ENCODE assay signal across 13 cellular contexts in the genomic region with DNA sequence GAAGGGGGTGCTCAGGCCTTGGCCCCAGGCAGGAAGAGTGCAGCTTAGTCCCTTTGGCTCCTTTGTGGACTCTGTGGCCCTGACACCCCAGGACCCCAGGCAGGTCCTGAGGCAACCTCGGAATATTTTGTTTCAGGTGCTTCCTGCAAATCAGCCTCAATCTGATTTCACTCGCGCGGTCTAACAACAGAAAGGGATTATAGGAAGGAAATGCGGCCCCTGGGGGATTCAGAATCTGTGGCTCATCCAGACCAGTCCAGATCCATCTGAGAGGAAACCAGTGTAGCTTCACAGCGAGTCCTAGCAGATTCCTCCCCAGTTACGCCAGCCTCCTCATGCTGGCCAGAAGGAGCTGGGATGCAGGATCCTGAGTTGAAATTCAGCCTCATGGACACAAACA. TPM values are rescaled to one million over a fixed set of nuclear protein-coding genes. Genes with fewer than 3 reads are reported as not detected.
DNase-seq lines count a peak whose midpoint lies in the region; ATAC-seq, FAIRE-seq and TF ChIP-seq lines count a peak whose summit lies in the region.
"Had no signal": no experiment of that assay in that cellular context is flagged by ENCODE, and none has a peak within 500 bp of the region (broad histone marks: within the 10 kb centered on the region; RNA-seq: fewer than 3 reads in every experiment).

No MANE protein-coding gene starts in this region.

- TF ChIP-seq RAD21 in HepG2 (CRISPR knock-in tag; IDR thresholded peaks at IDR 0.05) = no peak

- DNase-seq in AG04449 (ENCODE audit: low read depth, low spot score) (peak; percentile 45), cerebellar cortex (ENCODE audit: low spot score) (peak; percentile 33), HepG2 (ENCODE audit: low spot score) (no peak), RCC 7860 (ENCODE audit: low spot score) (no peak), midbrain (lab: John Stamatoyannopoulos, UW) (no peak), RPMI8226 (no peak)
- DNase-seq: effector CD4-positive, alpha-beta T cell; NCI-H1436 treated with DMSO at 0.1 percent for 48 hours; T-helper 2 cell had no signal

- H4K20me1 ChIP-seq in HepG2 (ENCODE audit: insufficient read depth, low read length) = no peaks in the 10 kb centered on the region

- no peak for TF ChIP-seq EP300 in HepG2 (IDR thresholded peaks at IDR 0.05; ENCODE audit: low read depth in 2 of 2, low read length in 2 of 2)
- no peak for TF ChIP-seq EP300 in HepG2 (CRISPR knock-in tag; IDR thresholded peaks at IDR 0.05; ENCODE audit: borderline replicate concordance)

- H3K79me2 ChIP-seq in HepG2 (ENCODE audit: insufficient read depth, low read length) = no peaks in the 10 kb centered on the region

- H3K9me3 ChIP-seq in HUES64 (ENCODE audit: insufficient read depth, low read depth, low read length) = no peaks in the 10 kb centered on the region
- H3K9me3 ChIP-seq in HepG2 (ENCODE audit: low read length) = no peaks in the 10 kb centered on the region
- H3K9me3 ChIP-seq: tibial nerve had no signal

- no peak overlapping the region for H3K4me3 ChIP-seq in AG04449 (ENCODE audit: low read depth, low read length)
- H3K4me3 ChIP-seq in HUES64 (ENCODE audit: low read length) = no peak overlapping the region
- no peak overlapping the region for H3K4me3 ChIP-seq in HepG2 (replicated peaks in 1 of 3; ENCODE audit: insufficient read depth in 1 of 3, low read depth in 2 of 3, low read length in 3 of 3)
- H3K4me3 ChIP-seq: tibial nerve had no signal

- H2AFZ ChIP-seq in HepG2 (ENCODE audit: low read length) = no peak overlapping the region

- H3K36me3 ChIP-seq in HUES64 (ENCODE audit: insufficient read depth, low read length) (no peaks in the 10 kb centered on the region), HepG2 (replicated peaks in 1 of 2; ENCODE audit: control insufficient read depth in 1 of 2, insufficient read depth in 2 of 2, low read length in 2 of 2) (no peaks in the 10 kb centered on the region)
- H3K36me3 ChIP-seq: tibial nerve had no signal

- H3K9ac ChIP-seq in HUES64 (ENCODE audit: low read depth, low read length) = no peak overlapping the region
- H3K9ac ChIP-seq in HepG2 (ENCODE audit: insufficient read depth, low read depth, low read length) = no peak overlapping the region

- no TSS peak for BruUV-seq in HepG2 (replicated peaks; lab: Mats Ljungman, UMichigan)

- H3K27me3 ChIP-seq in HUES64 (ENCODE audit: insufficient read depth, low read length) (no peaks in the 10 kb centered on the region), HepG2 (ENCODE audit: control insufficient read depth in 1 of 2, insufficient read depth in 2 of 2, low read length in 2 of 2) (peaks cover 2 to 31% of the 10 kb centered on the region in 2 experiments)
- H3K27me3 ChIP-seq: tibial nerve had no signal

- intact Hi-C loops in HepG2 (cut with micrococcal nuclease; ENCODE audit: unreplicated experiment) = no loop called here

- in situ Hi-C loops in HepG2 (cut with HindIII; ENCODE audit: extremely low pct_ligation_motif_present, low pct_unique_long_range_greater_than_20kb) = no loop called here

- no peak for TF ChIP-seq POLR2A in HepG2 (IDR thresholded peaks at IDR 0.05; ENCODE audit: insufficient read depth in 1 of 2, low read depth in 2 of 2, low read length in 2 of 2)

- peaks cover 12% of the 10 kb centered on the region for H3K4me1 ChIP-seq in HUES64 (ENCODE audit: insufficient read depth, low read length)
- no peaks in the 10 kb centered on the region for H3K4me1 ChIP-seq in HepG2 (ENCODE audit: insufficient read depth, low read length)

- WGBS in HUES64 = 77% methylated on average over 7 of the region's 7 CpGs
- 84% methylated on average over 7 of the region's 7 CpGs for WGBS in HepG2 (ENCODE audit: low lambda C conversion rate)

- 0 out of 2 replicates have a peak overlapping the region, but pooled peaks have one; percentile 5 for H3K27ac ChIP-seq in HUES64 (ENCODE audit: low read depth, low read length)
- no peak overlapping the region for H3K27ac ChIP-seq in HepG2 (ENCODE audit: extremely low read length, insufficient read depth, low read length)

- FAIRE-seq in HepG2 (lab: Jason Lieb, UNC) (no peak), RCC 7860 (lab: Jason Lieb, UNC) (no peak)

- POLR2A ChIA-PET in AG04449 (lab: Yijun Ruan, JAX) (no interaction called here), HepG2 (lab: Yijun Ruan, JAX) (no interaction called here)

- no peak for TF ChIP-seq CTCF in AG04449 (IDR thresholded peaks at IDR 0.05; ENCODE audit: insufficient read depth, low read length, missing control alignments)
- TF ChIP-seq CTCF in HepG2 (CRISPR knock-in tag; IDR thresholded peaks at IDR 0.05) = no peak

- CTCF ChIA-PET in AG04449 (lab: Yijun Ruan, JAX) = interaction anchor here (0.5 to 2.0 kb wide), 3 partner anchors 13 to 20 kb away, joined by 3 to 4 read pairs (median 4); no protein-coding TSS in a partner anchor
- CTCF ChIA-PET in HepG2 (lab: Yijun Ruan, JAX; ENCODE audit: low intra/inter-chr PET ratio, low total read pairs) = no interaction called here

- no peak overlapping the region for H3K4me2 ChIP-seq in HepG2 (ENCODE audit: low read depth, low read length)

- ATAC-seq in HepG2 = peak; percentile 16; the same call in 2 of the 3 replicates
- ATAC-seq in GM21367 (IDR thresholded peaks at IDR 0.05; ENCODE audit: unreplicated experiment) = no peak
- ATAC-seq: sciatic nerve had no signal

TF ChIP-seq in HepG2, 621 proteins besides CTCF, POLR2A, EP300 and RAD21 (continues in another document):
- TF ChIP-seq LRRFIP1 (CRISPR knock-in tag; conservative IDR thresholded peaks at IDR 0.05) (no peak), ZBTB1 (CRISPR knock-in tag; IDR thresholded peaks at IDR 0.05; ENCODE audit: borderline replicate concordance) (no peak), DMTF1 (CRISPR knock-in tag; IDR thresholded peaks at IDR 0.05) (no peak), PLRG1 (conservative IDR thresholded peaks at IDR 0.05) (no peak), ZNF772 (CRISPR knock-in tag; IDR thresholded peaks at IDR 0.05) (no peak)

RNA-seq across cellular contexts. Expression of gene YWHAQ, which starts 59.5 kb away (rescaled TPM):
- 521 TPM for polyA plus RNA-seq in HUES64 (2013, experiment 1 of 2)
- polyA plus RNA-seq in HUES64 (2013, experiment 2 of 2) = 537 TPM
- total RNA-seq in HepG2 (2016; rRNA removed; fragmentation: Illumina TruSeq; extraction: Trizol) = 304 and 420 TPM in 2 replicates
- total RNA-seq in HepG2 (2016; cell fraction: cytosol; rRNA removed; fragmentation: Illumina TruSeq; extraction: Trizol; ENCODE audit: low read depth) = 64.2 and 66.4 TPM in 2 replicates
- total RNA-seq in HepG2 (2016; cell fraction: insoluble cytoplasmic fraction; rRNA removed; fragmentation: Illumina TruSeq; extraction: Trizol) = 302 and 406 TPM in 2 replicates
- total RNA-seq in HepG2 (2016; cell fraction: membrane; rRNA removed; fragmentation: Illumina TruSeq; extraction: Trizol) = 208 and 219 TPM in 2 replicates
- total RNA-seq in HepG2 (2016; cell fraction: nucleus; rRNA removed; fragmentation: Illumina TruSeq; extraction: Trizol) = 152 and 166 TPM in 2 replicates
- polyA plus RNA-seq in HepG2 (2011; rRNA removed) = 117 and 160 TPM in 2 replicates
- 91.4 and 117 TPM in 2 replicates for polyA plus RNA-seq in HepG2 (2011; cell fraction: cytosol; rRNA removed)
- polyA plus RNA-seq in HepG2 (2011; cell fraction: nucleus; rRNA removed) = 36.4 and 39.0 TPM in 2 replicates
- polyA plus RNA-seq in HepG2 (2012) = 175 and 244 TPM in 2 replicates
- polyA plus RNA-seq in HepG2 (2016; cell fraction: cytosol; fragmentation: Illumina TruSeq; extraction: Trizol; ENCODE audit: low read depth) = 94.8 and 102 TPM in 2 replicates
- polyA plus RNA-seq in HepG2 (2016; cell fraction: insoluble cytoplasmic fraction; fragmentation: Illumina TruSeq; extraction: Trizol; ENCODE audit: low read depth) = 521 and 530 TPM in 2 replicates
- 200 and 214 TPM in 2 replicates for polyA plus RNA-seq in HepG2 (2016; cell fraction: membrane; fragmentation: Illumina TruSeq; extraction: Trizol; ENCODE audit: low read depth)
- polyA plus RNA-seq in HepG2 (2016; cell fraction: nucleus; fragmentation: Illumina TruSeq; extraction: Trizol; ENCODE audit: insufficient read depth, low read depth) = 187 and 192 TPM in 2 replicates
- 120 and 167 TPM in 2 replicates for polyA minus RNA-seq in HepG2 (2011; rRNA and poly(A)+ RNA removed; ENCODE audit: low replicate concordance)
- polyA minus RNA-seq in HepG2 (2011; cell fraction: cytosol; rRNA and poly(A)+ RNA removed) = 164 and 178 TPM in 2 replicates
- 73.9 and 82.2 TPM in 2 replicates for polyA minus RNA-seq in HepG2 (2011; cell fraction: nucleus; rRNA and poly(A)+ RNA removed)

Comparison
In these comparisons a context has a peak if more than half of its experiments do, and no peak if none do; other contexts are left out.
1. DNase-seq: peak in AG04449 (single experiment) and cerebellar cortex (single experiment); none in HepG2 (single experiment), RCC 7860 (single experiment), midbrain (single experiment) and RPMI8226 (single experiment).